ENCODE assay signal across 14 cellular contexts in genomic region chr10:95475827-95476481, GRCh38.
DNase-seq lines count a peak whose midpoint lies in the region; ATAC-seq and TF ChIP-seq lines count a peak whose summit lies in the region.
"Had no signal": no experiment of that assay in that cellular context is flagged by ENCODE, and none has a peak within 500 bp of the region (broad histone marks: within the 10 kb centered on the region; RNA-seq: fewer than 3 reads in every experiment).

No MANE protein-coding gene starts in this region.

- BruUV-seq in Calu3 (replicated peaks; lab: Mats Ljungman, UMichigan) = no TSS peak

- H3K4me3 ChIP-seq in hepatocyte = no peak overlapping the region
- no peak overlapping the region for H3K4me3 ChIP-seq in sigmoid colon
- H3K4me3 ChIP-seq: smooth muscle cell had no signal

- H3K9me3 ChIP-seq in hepatocyte (ENCODE audit: low read depth) = no peaks in the 10 kb centered on the region
- no peaks in the 10 kb centered on the region for H3K9me3 ChIP-seq in sigmoid colon
- H3K9me3 ChIP-seq: BE2C had no signal

- TF ChIP-seq EP300 in sigmoid colon (IDR thresholded peaks at IDR 0.05) = no peak

- CTCF ChIA-PET in Calu3 (lab: Charles Lee) = no interaction called here

- peak overlapping the region; percentile 90 for H3K27ac ChIP-seq in hepatocyte
- peak overlapping the region; percentile 84 to 98 (median 90) for H3K27ac ChIP-seq in sigmoid colon

- H3K27ac Mint-ChIP-seq in Calu3 (ENCODE audit: unreplicated experiment) = no peak overlapping the region
- H3K27ac Mint-ChIP-seq: activated CD4-positive, alpha-beta T cell treated with anti-CD3 and anti-CD28 coated beads for 36 hours; natural killer cell treated with Interleukin-12 subunit alpha and Interleukin-12 subunit beta and Interleukin-15 and Interleukin-18, amount 100 ng/mL, for 72 hours had no signal

- no peaks in the 10 kb centered on the region for H3K9me3 Mint-ChIP-seq in Calu3 (ENCODE audit: low read depth, unreplicated experiment)
- H3K9me3 Mint-ChIP-seq: natural killer cell treated with Interleukin-12 subunit alpha and Interleukin-12 subunit beta and Interleukin-15 and Interleukin-18, amount 100 ng/mL, for 72 hours had no signal

- peaks cover 20% of the 10 kb centered on the region for H3K79me2 ChIP-seq in hepatocyte

- no peak overlapping the region for H3K4me3 Mint-ChIP-seq in Calu3 (ENCODE audit: low read depth, unreplicated experiment)
- H3K4me3 Mint-ChIP-seq: activated CD4-positive, alpha-beta T cell treated with anti-CD3 and anti-CD28 coated beads for 36 hours; natural killer cell treated with Interleukin-12 subunit alpha and Interleukin-12 subunit beta and Interleukin-15 and Interleukin-18, amount 100 ng/mL, for 72 hours had no signal

- H3K4me1 Mint-ChIP-seq in Calu3 (ENCODE audit: low read depth, unreplicated experiment) = no peaks in the 10 kb centered on the region
- H3K4me1 Mint-ChIP-seq: activated CD4-positive, alpha-beta T cell treated with anti-CD3 and anti-CD28 coated beads for 36 hours had no signal

- H2AFZ ChIP-seq in hepatocyte = no peak overlapping the region

- WGBS in hepatocyte (ENCODE audit: low lambda C conversion rate, missing lambda C conversion rate) = 39% methylated on average over 8 of the region's 8 CpGs
- WGBS in sigmoid colon, 2 donors = 16 to 63% methylated on average over 8 of the region's 8 CpGs

- DNase-seq in Calu3 (peak; percentile 51), NCI-H69 (lab: John Stamatoyannopoulos, UW) (peak; percentile 56), hepatocyte (ENCODE audit: low spot score) (peak; percentile 76), sigmoid colon (no peak), NCI-H187 treated with DMSO at 0.1 percent for 48 hours (lab: John Stamatoyannopoulos, UW) (no peak), AG08396 (ENCODE audit: low spot score) (no peak), GM03348 (ENCODE audit: low spot score) (no peak)
- DNase-seq: activated CD4-positive, alpha-beta T cell treated with anti-CD3 and anti-CD28 coated beads for 36 hours; BE2C; NCI-H1105 treated with DMSO at 0.1 percent for 48 hours had no signal

- no peaks in the 10 kb centered on the region for H3K36me3 Mint-ChIP-seq in Calu3 (ENCODE audit: insufficient read depth, unreplicated experiment)
- H3K36me3 Mint-ChIP-seq: natural killer cell treated with Interleukin-12 subunit alpha and Interleukin-12 subunit beta and Interleukin-15 and Interleukin-18, amount 100 ng/mL, for 72 hours had no signal

- H3K4me1 ChIP-seq in hepatocyte (ENCODE audit: insufficient read depth) (peaks cover 75% of the 10 kb centered on the region), sigmoid colon (peaks cover 0 to 99% (median 99%) of the 10 kb centered on the region in 4 donors)
- H3K4me1 ChIP-seq: BE2C had no signal

- H4K20me1 ChIP-seq in hepatocyte (ENCODE audit: insufficient read depth, poor library complexity, severe bottlenecking) = no peaks in the 10 kb centered on the region

- TF ChIP-seq POLR2A in sigmoid colon (IDR thresholded peaks at IDR 0.05) = no peak

- peak overlapping the region; percentile 34 for H3K4me2 ChIP-seq in hepatocyte
- H3K4me2 ChIP-seq: smooth muscle cell had no signal

- no peaks in the 10 kb centered on the region for H3K9me2 ChIP-seq in hepatocyte (replicated peaks; ENCODE audit: insufficient read depth)

- H3K27me3 ChIP-seq in hepatocyte (no peaks in the 10 kb centered on the region), sigmoid colon (no peaks in the 10 kb centered on the region)
- H3K27me3 ChIP-seq: BE2C had no signal

- TF ChIP-seq CTCF in Calu3 (IDR thresholded peaks at IDR 0.05; ENCODE audit: unreplicated experiment) = no peak
- TF ChIP-seq CTCF in hepatocyte (IDR thresholded peaks at IDR 0.05; ENCODE audit: poor library complexity) = no peak
- no peak for TF ChIP-seq CTCF in sigmoid colon (IDR thresholded peaks at IDR 0.05)

- no peak for ATAC-seq in GM19397 (IDR thresholded peaks at IDR 0.05; ENCODE audit: unreplicated experiment)
- ATAC-seq: activated CD4-positive, alpha-beta T cell treated with anti-CD3 and anti-CD28 coated beads for 36 hours; HCT116; natural killer cell treated with Interleukin-12 subunit alpha and Interleukin-12 subunit beta and Interleukin-15 and Interleukin-18, amount 100 ng/mL, for 72 hours had no signal

- H3K36me3 ChIP-seq in hepatocyte (replicated peaks; ENCODE audit: insufficient read depth, low read depth) (no peaks in the 10 kb centered on the region), sigmoid colon (no peaks in the 10 kb centered on the region)
- H3K36me3 ChIP-seq: BE2C had no signal

- peaks cover 10% of the 10 kb centered on the region for H3K27me3 Mint-ChIP-seq in Calu3 (ENCODE audit: unreplicated experiment)
- H3K27me3 Mint-ChIP-seq: activated CD4-positive, alpha-beta T cell treated with anti-CD3 and anti-CD28 coated beads for 36 hours had no signal

- intact Hi-C loops in Calu3 (cut with micrococcal nuclease; ENCODE audit: unreplicated experiment) (no loop called here), sigmoid colon (cut with DNase I) (loop anchor here (2.0 kb wide), 1 partner anchor 61 kb away; no protein-coding TSS in a partner anchor)

Comparison
In these comparisons a context has a peak if more than half of its experiments do, and no peak if none do; other contexts are left out.
1. DNase-seq: peak in Calu3 (single experiment), NCI-H69 (single experiment) and hepatocyte (single experiment); none in sigmoid colon (single experiment), NCI-H187 treated with DMSO at 0.1 percent for 48 hours (single experiment), AG08396 (single experiment) and GM03348 (single experiment).